In the genomic region with DNA sequence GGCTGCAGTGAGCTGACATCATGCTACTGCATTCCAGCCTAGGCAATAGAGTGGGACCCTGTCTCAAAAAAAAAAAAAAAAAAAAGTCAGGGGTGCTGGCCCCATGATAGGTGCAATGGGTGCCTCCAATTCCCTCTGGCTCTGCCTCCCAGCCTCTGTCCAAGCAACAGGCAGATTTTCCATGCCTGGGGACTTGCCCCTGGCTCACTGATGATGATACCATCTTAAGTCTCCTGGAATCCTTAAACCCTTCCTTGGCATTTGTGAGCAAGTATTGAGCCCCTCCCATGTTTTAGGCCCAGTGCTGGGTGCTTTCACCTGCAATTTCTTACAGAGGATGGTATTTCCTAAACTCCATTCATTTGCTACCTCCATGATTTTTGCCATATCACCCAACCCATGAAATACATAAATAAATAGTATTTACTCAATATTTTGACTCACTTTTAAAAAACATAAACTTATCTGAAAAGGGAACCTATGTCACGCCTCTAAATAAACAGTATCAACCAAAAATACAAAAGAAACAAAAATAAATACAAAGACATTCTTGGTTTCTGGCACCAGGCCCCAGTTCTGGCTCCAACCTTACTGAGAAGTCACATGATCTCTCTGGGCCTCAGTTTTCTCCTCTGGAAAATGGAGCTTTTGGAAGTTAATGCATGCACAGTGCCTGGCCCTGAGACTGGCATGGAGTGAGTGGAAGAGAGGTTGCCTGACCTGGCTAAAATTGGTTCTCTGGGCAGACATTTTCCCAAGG, we compare ENCODE assay signal across 22 cellular contexts. TPM values are rescaled to one million over a fixed set of nuclear protein-coding genes. Genes with fewer than 3 reads are reported as not detected.
DNase-seq lines count a peak whose midpoint lies in the region; ATAC-seq, FAIRE-seq and TF ChIP-seq lines count a peak whose summit lies in the region.
"Had no signal": no experiment of that assay in that cellular context is flagged by ENCODE, and none has a peak within 500 bp of the region (broad histone marks: within the 10 kb centered on the region; RNA-seq: fewer than 3 reads in every experiment).

No MANE protein-coding gene starts in this region.

- H2BK15ac ChIP-seq in H1 (ENCODE audit: low read length) = no peak overlapping the region; the same call in 1 of the 2 replicates

- H4K5ac ChIP-seq in H1 (ENCODE audit: insufficient read length, low read depth, low read length) = no peak overlapping the region

- intact Hi-C loops in mucosa of descending colon (cut with DNase I, micrococcal nuclease) = no loop called here

- H3K79me2 ChIP-seq in GM23338 (replicated peaks; ENCODE audit: insufficient read depth) (peaks cover 23% of the 10 kb centered on the region), H1 (ENCODE audit: control insufficient read depth in 1 of 2, insufficient read depth in 2 of 2, low read length in 2 of 2) (peaks cover 7 to 24% of the 10 kb centered on the region in 2 experiments; a peak in 3 of 4 replicates)

- DNase-seq in GM23338 (ENCODE audit: low spot score) (no peak), T-helper 17 cell (no peak), H1 (ENCODE audit: low read depth in 1 of 2, low spot score in 2 of 2) (no peak), osteocyte (ENCODE audit: extremely low spot score, unreplicated experiment) (no peak), GM12892 (ENCODE audit: insufficient read length) (no peak), mucosa of descending colon (no peak), HAP-1 (ENCODE audit: low spot score in 2 of 2) (no peak)
- DNase-seq: Caco-2; CD8-positive, alpha-beta T cell; GM23248; NCI-H1048; NCI-H1417; NCI-H1694; NCI-H2081; NCI-H2227 treated with DMSO at 0.1 percent for 48 hours; NCI-H526 treated with DMSO at 0.1 percent for 48 hours; PC-9; SJCRH30 had no signal

- WGBS in H1 (ENCODE audit: extremely low coverage in 1 of 2, insufficient coverage in 1 of 2, insufficient read length in 1 of 2, insufficient replicate concordance in 2 of 2, low coverage in 1 of 2, low lambda C conversion rate in 2 of 2, missing lambda C conversion rate in 1 of 2), 2 experiments = 94% methylated on average over 1 of the region's 1 CpG; no CpG with 5 or more reads in 1 of the 2 experiments

- FAIRE-seq in H1 (lab: Jason Lieb, UNC) (no peak), GM12892 (lab: Jason Lieb, UNC) (no peak)
- FAIRE-seq: G401.6 had no signal

- in situ Hi-C loops in HAP-1 (cut with MboI; ENCODE audit: low sequenced_read_pairs) = no loop called here

- no peak overlapping the region for H3K4me2 ChIP-seq in GM23338
- no peak overlapping the region; a peak in 1 of 4 replicates for H3K4me2 ChIP-seq in H1 (ENCODE audit: insufficient read depth in 1 of 2, low read depth in 2 of 2, low read length in 2 of 2)
- H3K4me2 ChIP-seq: PC-9 had no signal

- ATAC-seq in GM23338 (no peak), T-helper 17 cell (no peak), mucosa of descending colon (no peak)
- ATAC-seq: CD8-positive, alpha-beta T cell; Right ventricle myocardium inferior had no signal

- H3K9ac ChIP-seq in H1 (replicated peaks in 1 of 4; ENCODE audit: extremely low read depth in 1 of 4, low read depth in 3 of 4, low read length in 3 of 4) = no peak overlapping the region
- H3K9ac ChIP-seq: GM23248 had no signal

- H4K8ac ChIP-seq in H1 (ENCODE audit: extremely low read depth, insufficient read depth, low read length) = no peak overlapping the region

- no peak overlapping the region for H2BK12ac ChIP-seq in H1 (ENCODE audit: low read depth, low read length)

- H3K4me1 ChIP-seq in GM23338 (ENCODE audit: insufficient read depth) (peaks cover 26% of the 10 kb centered on the region), H1 (replicated peaks in 1 of 4; ENCODE audit: control insufficient read depth in 3 of 4, insufficient read depth in 4 of 4, low read length in 3 of 4) (peaks cover 14 to 22% (median 17%) of the 10 kb centered on the region in 4 experiments), mucosa of descending colon (ENCODE audit: low read depth) (peaks cover 4% of the 10 kb centered on the region), HAP-1 (peaks cover 22% of the 10 kb centered on the region)

- H3K4ac ChIP-seq in H1 (replicated peaks; ENCODE audit: insufficient read length, low read depth, low read length) = no peak overlapping the region

- no peak overlapping the region for H3K23ac ChIP-seq in H1 (ENCODE audit: insufficient read length)

- no peak overlapping the region for H3K27ac Mint-ChIP-seq in GM23338
- no peak overlapping the region for H3K27ac Mint-ChIP-seq in T-helper 17 cell
- no peak overlapping the region for H3K27ac Mint-ChIP-seq in osteocyte (ENCODE audit: unreplicated experiment)
- H3K27ac Mint-ChIP-seq: CD8-positive, alpha-beta T cell had no signal

- H3K14ac ChIP-seq in H1 (ENCODE audit: insufficient read length) = no peak overlapping the region

- H3K9me3 ChIP-seq in T-helper 17 cell (ENCODE audit: control insufficient read depth, low read length, poor library complexity, severe bottlenecking) (no peaks in the 10 kb centered on the region), H1 (ENCODE audit: insufficient read depth in 2 of 2, low read depth in 1 of 2, low read length in 1 of 2) (no peaks in the 10 kb centered on the region; a peak in 1 of 4 replicates), mucosa of descending colon (no peaks in the 10 kb centered on the region), HAP-1 (no peaks in the 10 kb centered on the region)
- H3K9me3 ChIP-seq: Caco-2, SJCRH30 had no signal

- 0 out of 2 replicates have a peak overlapping the region, but pooled peaks have one; percentile 21 for H2BK5ac ChIP-seq in H1 (ENCODE audit: low read depth, low read length)

- H3K4me1 Mint-ChIP-seq in GM23338 = peaks cover 36% of the 10 kb centered on the region
- peaks cover 4% of the 10 kb centered on the region for H3K4me1 Mint-ChIP-seq in T-helper 17 cell
- H3K4me1 Mint-ChIP-seq in osteocyte (ENCODE audit: unreplicated experiment) = peaks cover 34% of the 10 kb centered on the region

- no peak overlapping the region for H2BK120ac ChIP-seq in H1 (replicated peaks; ENCODE audit: low read depth, low read length)

- peaks cover 4% of the 10 kb centered on the region for H3K79me1 ChIP-seq in H1 (ENCODE audit: low read depth, low read length)

- TF ChIP-seq POLR2A in H1 (IDR thresholded peaks at IDR 0.05; ENCODE audit: control extremely low read depth in 1 of 2, low read depth in 2 of 2, low read length in 2 of 2) = no peak
- no peak for TF ChIP-seq POLR2A in GM12892 (IDR thresholded peaks at IDR 0.05; ENCODE audit: low read depth, low read length)

- CTCF ChIA-PET in H1 (lab: Charles Lee; ENCODE audit: partially characterized antibody) = interaction anchor here (0.9 to 26.3 kb wide), 11 partner anchors 9 to 253 kb away, joined by 3 to 372 read pairs (median 7); no protein-coding TSS in a partner anchor

- H3K4me3 ChIP-seq in GM23338 = no peak overlapping the region
- no peak overlapping the region for H3K4me3 ChIP-seq in H1 (ENCODE audit: extremely low read depth in 1 of 4, insufficient read depth in 2 of 4, low read depth in 3 of 4, low read length in 4 of 4)
- no peak overlapping the region for H3K4me3 ChIP-seq in mucosa of descending colon
- H3K4me3 ChIP-seq in HAP-1 = no peak overlapping the region
- H3K4me3 ChIP-seq: GM23248, PC-9, SJCRH30 had no signal

- no peak overlapping the region for H3K56ac ChIP-seq in H1 (replicated peaks; ENCODE audit: insufficient read length, low read depth, low read length)

- peaks cover 11% of the 10 kb centered on the region; the same call in 2 of the 3 replicates for H3K36me3 Mint-ChIP-seq in GM23338 (ENCODE audit: low read depth)
- H3K36me3 Mint-ChIP-seq in T-helper 17 cell (ENCODE audit: low read depth) = peaks cover 8% of the 10 kb centered on the region
- no peaks in the 10 kb centered on the region for H3K36me3 Mint-ChIP-seq in osteocyte (ENCODE audit: unreplicated experiment)
- H3K36me3 Mint-ChIP-seq: CD8-positive, alpha-beta T cell had no signal

- H2BK20ac ChIP-seq in H1 (ENCODE audit: low read length) = no peak overlapping the region

- H3K36me3 ChIP-seq in GM23338 (ENCODE audit: insufficient read depth) (no peaks in the 10 kb centered on the region), H1 (ENCODE audit: control insufficient read depth in 2 of 4, insufficient read depth in 4 of 4, low read length in 3 of 4) (peaks cover 0 to 5% (median 0%) of the 10 kb centered on the region in 4 experiments; a peak in 2 of 8 replicates), mucosa of descending colon (ENCODE audit: low read depth) (no peaks in the 10 kb centered on the region), HAP-1 (replicated peaks) (no peaks in the 10 kb centered on the region)
- H3K36me3 ChIP-seq: SJCRH30 had no signal

- H2AFZ ChIP-seq in GM23338 = peak overlapping the region; percentile 99; the same call in 1 of the 2 replicates
- no peak overlapping the region for H2AFZ ChIP-seq in H1 (ENCODE audit: low read length)
- H2AFZ ChIP-seq: PC-9 had no signal

- H3K27me3 ChIP-seq in GM23338 (ENCODE audit: insufficient read depth) (peaks cover 12% of the 10 kb centered on the region), H1 (replicated peaks in 1 of 4; ENCODE audit: control insufficient read depth in 3 of 4, extremely low read depth in 1 of 4, insufficient read depth in 3 of 4, low read length in 3 of 4) (peaks cover 0 to 17% (median 10%) of the 10 kb centered on the region in 4 experiments; a peak in 6 of 7 replicates), HAP-1 (ENCODE audit: low read depth) (no peaks in the 10 kb centered on the region)
- H3K27me3 ChIP-seq: SJCRH30 had no signal

- H3K9me3 Mint-ChIP-seq in GM23338 (no peaks in the 10 kb centered on the region), osteocyte (ENCODE audit: unreplicated experiment) (no peaks in the 10 kb centered on the region)
- H3K9me3 Mint-ChIP-seq: CD8-positive, alpha-beta T cell; IgD-negative memory B cell had no signal

- H3K4me3 Mint-ChIP-seq in GM23338 (peak overlapping the region; percentile 23; the same call in 1 of the 3 replicates), T-helper 17 cell (peak overlapping the region; percentile 41), osteocyte (ENCODE audit: unreplicated experiment) (peak overlapping the region; percentile 29)

- H4K20me1 ChIP-seq in GM23338 (replicated peaks; ENCODE audit: insufficient read depth) = no peaks in the 10 kb centered on the region; the same call in none of the 2 replicates
- H4K20me1 ChIP-seq in H1 (replicated peaks in 1 of 2; ENCODE audit: control insufficient read depth in 1 of 2, insufficient read depth in 2 of 2, low read length in 2 of 2) = peaks cover 5 to 14% of the 10 kb centered on the region in 2 experiments

- TF ChIP-seq CTCF in GM23338 (conservative IDR thresholded peaks at IDR 0.05; ENCODE audit: low read depth in 2 of 2) (no peak), H1 (IDR thresholded peaks at IDR 0.05; ENCODE audit: control extremely low read depth in 1 of 3, insufficient read depth in 1 of 3, low read depth in 1 of 3, low read length in 3 of 3) (no peak), osteocyte (IDR thresholded peaks at IDR 0.05) (no peak), mucosa of descending colon (IDR thresholded peaks at IDR 0.05) (no peak)

- no peak overlapping the region; the same call in 1 of the 2 replicates for H3K18ac ChIP-seq in H1 (ENCODE audit: extremely low read depth, low read length)

- H2AK5ac ChIP-seq in H1 (ENCODE audit: low read depth, low read length) = no peak overlapping the region

- no peak for TF ChIP-seq RAD21 in H1 (IDR thresholded peaks at IDR 0.05 in 1 of 2, conservative IDR thresholded peaks at IDR 0.05 in 1 of 2; ENCODE audit: low read depth in 2 of 2, low read length in 2 of 2)

- H3K27me3 Mint-ChIP-seq in GM23338 (ENCODE audit: insufficient read depth, low read depth, poor library complexity) (peaks cover 14% of the 10 kb centered on the region), T-helper 17 cell (peaks cover 62% of the 10 kb centered on the region), osteocyte (ENCODE audit: unreplicated experiment) (no peaks in the 10 kb centered on the region)

- no peaks in the 10 kb centered on the region for H3K9me2 ChIP-seq in GM23338 (ENCODE audit: insufficient read depth)

- POLR2A ChIA-PET in H1 (lab: Charles Lee; ENCODE audit: partially characterized antibody) = interaction anchor here (1.1 to 2.0 kb wide), 3 partner anchors 17 to 67 kb away, joined by 4 to 5 read pairs (median 5); no protein-coding TSS in a partner anchor

- no peak overlapping the region for H4K91ac ChIP-seq in H1 (replicated peaks; ENCODE audit: insufficient read length, low read length)

- no peaks in the 10 kb centered on the region for H3F3A ChIP-seq in GM23338 (replicated peaks; ENCODE audit: low read depth)

- TF ChIP-seq EP300 in H1 (IDR thresholded peaks at IDR 0.05; ENCODE audit: borderline replicate concordance in 1 of 2, low read depth in 2 of 2, low read length in 2 of 2) = no peak

- H3K27ac ChIP-seq in GM23338 (ENCODE audit: low read depth) = no peak overlapping the region
- no peak overlapping the region for H3K27ac ChIP-seq in H1 (ENCODE audit: low read depth, low read length)
- H3K27ac ChIP-seq: C4-2B, GM23248, PC-9, SJCRH30 had no signal

- peaks cover 10% of the 10 kb centered on the region; the same call in 1 of the 2 replicates for H3K23me2 ChIP-seq in H1 (ENCODE audit: low read depth, low read length)

RNA-seq across cellular contexts. Expression of gene ALPL, which starts 1.5 kb away (rescaled TPM):
- 166 and 187 TPM in 2 replicates for total RNA-seq in GM23338 (2014; rRNA removed; shearing (Covaris generic))
- polyA plus RNA-seq in GM23338 (2016; fragmentation: Nextera tagmentation; extraction: Ambion mirVana) = 116 and 120 TPM in 2 replicates
- total RNA-seq in T-helper 17 cell = not detected
- 175 and 178 TPM in 2 replicates for total RNA-seq in H1 (2021; fragmentation: NEBNext Ultra II Directional; extraction: Animal tissue kit (Norgen Biotek cat#: 25700))
- 362 and 487 TPM in 2 replicates for polyA plus RNA-seq in H1 (2011; rRNA removed)
- 189 TPM for polyA plus RNA-seq in H1 (2011; cell fraction: cytosol; rRNA removed)
- 238 TPM for polyA plus RNA-seq in H1 (2011; cell fraction: nucleus; rRNA removed)
- polyA plus RNA-seq in H1 (2012, experiment 1 of 2) = 179 to 258 TPM (median 246 TPM) in 4 replicates
- 250 TPM for polyA plus RNA-seq in H1 (2012, experiment 2 of 2)
- 256 TPM for polyA plus RNA-seq in H1 (2013, experiment 1 of 2)
- 256 TPM for polyA plus RNA-seq in H1 (2013, experiment 2 of 2)
- 155 and 168 TPM in 2 replicates for polyA minus RNA-seq in H1 (2011; rRNA and poly(A)+ RNA removed)
- 169 TPM for polyA minus RNA-seq in H1 (2011; cell fraction: cytosol; rRNA and poly(A)+ RNA removed)
- polyA minus RNA-seq in H1 (2011; cell fraction: nucleus; rRNA and poly(A)+ RNA removed) = 75.5 TPM
- total RNA-seq in osteocyte = 41.6 and 43.4 TPM in 2 replicates
- polyA plus RNA-seq in GM12892 (2012; ENCODE audit: missing spikeins) = not detected
- 1 to 10 TPM in 1 of 3 donors, under 1 TPM in 2; 0.82 to 2.7 (median 0.90) TPM for total RNA-seq in mucosa of descending colon
- total RNA-seq: CD8-positive, alpha-beta T cell; GM23248; PC-9 had no signal

Comparison
In these comparisons a context has a peak if more than half of its experiments do, and no peak if none do; other contexts are left out.
1. RNA of gene ALPL, which starts 1.5 kb away (total RNA-seq): 166 to 187 TPM in GM23338, 175 to 178 TPM in H1 and 41.6 to 43.4 TPM in osteocyte; 0.82 to 2.7 TPM in mucosa of descending colon and not detected in T-helper 17 cell; every median in the first group is over 10 times any median in the second.
2. Peak in every context shown above with its lines, with median percentiles within 50 percentile points of each other: H3K4me3 Mint-ChIP-seq.